In the genomic region with DNA sequence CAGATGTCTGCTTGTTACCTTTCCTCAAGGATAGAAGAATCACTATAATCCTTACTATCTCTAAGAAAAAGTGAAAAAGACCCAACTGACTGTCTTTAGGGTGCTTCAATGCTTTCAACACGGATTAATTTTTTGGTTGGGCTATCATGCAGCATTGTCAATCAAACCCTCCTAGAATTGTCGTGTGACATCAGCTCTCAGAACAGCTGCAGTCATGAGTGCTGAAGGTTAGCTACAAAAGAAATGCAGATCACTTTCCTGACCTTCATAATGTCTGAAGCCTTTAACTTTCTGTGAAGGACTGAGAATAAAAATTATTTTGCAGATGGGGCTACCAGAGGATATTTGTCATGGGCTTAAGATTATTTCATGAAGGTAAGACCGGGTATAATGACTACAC, we compare ENCODE assay signal across 22 cellular contexts.
"Had no signal": no experiment of that assay in that cellular context is flagged by ENCODE, and none has a peak within 500 bp of the region (broad histone marks: within the 10 kb centered on the region; RNA-seq: fewer than 3 reads in every experiment).

No MANE protein-coding gene starts in this region.

- H3K4me3 Mint-ChIP-seq: mesothelial cell of epicardium; naive thymus-derived CD8-positive, alpha-beta T cell; stimulated activated effector memory CD8-positive, alpha-beta T cell treated with anti-CD3 and anti-CD28 coated beads, Interleukin-12 subunit alpha, Interleukin-12 subunit beta, amount 100 ng/mL, for 72 hours; stimulated activated naive CD8-positive, alpha-beta T cell treated with anti-CD3 and anti-CD28 coated beads, Interleukin-15, Interleukin-2, amounts not matched to agents 100 ng/mL and 50 ng/mL, for 24 hours had no signal

- H3K79me2 ChIP-seq: hepatocyte had no signal

- H3K27ac ChIP-seq: hepatocyte, left ventricle myocardium inferior, pancreas, right atrium auricular region, right lobe of liver, skin epidermis, suprapubic skin, transverse colon, upper lobe of left lung, vagina had no signal

- H3K4me1 ChIP-seq: left ventricle myocardium inferior, right atrium auricular region, right lobe of liver, suprapubic skin, upper lobe of left lung, vagina had no signal

- H3K9me3 Mint-ChIP-seq: stimulated activated effector memory CD8-positive, alpha-beta T cell treated with anti-CD3 and anti-CD28 coated beads, Interleukin-12 subunit alpha, Interleukin-12 subunit beta, amount 100 ng/mL, for 72 hours; stimulated activated naive CD8-positive, alpha-beta T cell treated with anti-CD3 and anti-CD28 coated beads, Interleukin-15, Interleukin-2, amounts not matched to agents 100 ng/mL and 50 ng/mL, for 24 hours had no signal

- H3K4me2 ChIP-seq: hepatocyte had no signal

- H3K36me3 ChIP-seq: heart right ventricle, left ventricle myocardium inferior, pancreas, right atrium auricular region, right lobe of liver, suprapubic skin, transverse colon, upper lobe of left lung, vagina had no signal

- ATAC-seq: naive thymus-derived CD8-positive, alpha-beta T cell; pancreas; right lobe of liver; stimulated activated effector memory CD8-positive, alpha-beta T cell treated with anti-CD3 and anti-CD28 coated beads, Interleukin-12 subunit alpha, Interleukin-12 subunit beta, amount 100 ng/mL, for 72 hours had no signal

- H3K4me1 Mint-ChIP-seq: naive thymus-derived CD8-positive, alpha-beta T cell; stimulated activated effector memory CD8-positive, alpha-beta T cell treated with anti-CD3 and anti-CD28 coated beads, Interleukin-12 subunit alpha, Interleukin-12 subunit beta, amount 100 ng/mL, for 72 hours had no signal

- H3K4me3 ChIP-seq: hepatocyte, left ventricle myocardium inferior, lung, pancreas, right atrium auricular region, right lobe of liver, skin epidermis, suprapubic skin, transverse colon, upper lobe of left lung, vagina had no signal

- H3K27me3 ChIP-seq: heart right ventricle, hepatocyte, pancreas, right atrium auricular region, right lobe of liver, suprapubic skin, transverse colon, upper lobe of left lung, vagina had no signal

- H3K9me3 ChIP-seq: pancreas, right lobe of liver, suprapubic skin, upper lobe of left lung had no signal

- H3K27ac Mint-ChIP-seq: mesothelial cell of epicardium; naive thymus-derived CD8-positive, alpha-beta T cell; stimulated activated effector memory CD8-positive, alpha-beta T cell treated with anti-CD3 and anti-CD28 coated beads, Interleukin-12 subunit alpha, Interleukin-12 subunit beta, amount 100 ng/mL, for 72 hours; stimulated activated naive CD8-positive, alpha-beta T cell treated with anti-CD3 and anti-CD28 coated beads, Interleukin-15, Interleukin-2, amounts not matched to agents 100 ng/mL and 50 ng/mL, for 24 hours had no signal

- DNase-seq: glutamatergic neuron; heart right ventricle; islet precursor cell; left ventricle myocardium inferior; mesendoderm; naive thymus-derived CD8-positive, alpha-beta T cell; nucleus accumbens; pancreas; right lobe of liver; stimulated activated CD4-positive, alpha-beta T cell treated with anti-CD3 and anti-CD28 coated beads, Interleukin-4, amount 100 ng/mL, for 24 hours; stimulated activated naive CD4-positive, alpha-beta T cell; transverse colon; upper lobe of left lung had no signal

- H2AFZ ChIP-seq: hepatocyte had no signal

- H3K36me3 Mint-ChIP-seq: stimulated activated effector memory CD8-positive, alpha-beta T cell treated with anti-CD3 and anti-CD28 coated beads, Interleukin-12 subunit alpha, Interleukin-12 subunit beta, amount 100 ng/mL, for 72 hours had no signal

- H3K27me3 Mint-ChIP-seq: stimulated activated naive CD8-positive, alpha-beta T cell treated with anti-CD3 and anti-CD28 coated beads, Interleukin-15, Interleukin-2, amounts not matched to agents 100 ng/mL and 50 ng/mL, for 24 hours had no signal
